In genomic region chr3:45939341-45939771, GRCh38 we compare ENCODE assay signal across 12 cellular contexts. TPM values are rescaled to one million over a fixed set of nuclear protein-coding genes. Genes with fewer than 3 reads are reported as not detected.
DNase-seq lines count a peak whose midpoint lies in the region; ATAC-seq and TF ChIP-seq lines count a peak whose summit lies in the region.
"Had no signal": no experiment of that assay in that cellular context is flagged by ENCODE, and none has a peak within 500 bp of the region (broad histone marks: within the 10 kb centered on the region; RNA-seq: fewer than 3 reads in every experiment).

No MANE protein-coding gene starts in this region.

- no peak overlapping the region for H3K4me2 ChIP-seq in Karpas-422 (ENCODE audit: low read depth, low read length, poor library complexity, severe bottlenecking)

- H3K4me3 Mint-ChIP-seq in T-helper 2 cell treated with Interferon-gamma antibody and Interleukin-4, amounts not matched to agents 5 μg/mL and 100 μg/mL, for 36 hours = no peak overlapping the region
- no peak overlapping the region for H3K4me3 Mint-ChIP-seq in immature natural killer cell
- H3K4me3 Mint-ChIP-seq: dendritic cell treated with granulocyte-macrophage colony-stimulating factor and Interleukin-4, amounts not matched to agents 40 ng/mL and 50 ng/mL, for 4 days had no signal

- no peaks in the 10 kb centered on the region for H3K9me3 ChIP-seq in gastroesophageal sphincter
- no peaks in the 10 kb centered on the region for H3K9me3 ChIP-seq in gastrocnemius medialis
- H3K9me3 ChIP-seq in Karpas-422 (ENCODE audit: low read length) = no peaks in the 10 kb centered on the region
- H3K9me3 ChIP-seq: thoracic aorta had no signal

- H2AFZ ChIP-seq in Karpas-422 (ENCODE audit: low read length) = no peak overlapping the region

- H3K36me3 ChIP-seq in gastroesophageal sphincter (peaks cover 0 to 64% of the 10 kb centered on the region in 2 donors), gastrocnemius medialis (peaks cover 0 to 31% of the 10 kb centered on the region in 2 donors), Karpas-422 (ENCODE audit: insufficient read depth, low read length) (peaks cover 17% of the 10 kb centered on the region; the same call in 1 of the 2 replicates)

- H3K9me3 Mint-ChIP-seq in T-helper 2 cell treated with Interferon-gamma antibody and Interleukin-4, amounts not matched to agents 5 μg/mL and 100 μg/mL, for 36 hours = no peaks in the 10 kb centered on the region
- H3K9me3 Mint-ChIP-seq in immature natural killer cell = no peaks in the 10 kb centered on the region
- H3K9me3 Mint-ChIP-seq: dendritic cell treated with granulocyte-macrophage colony-stimulating factor and Interleukin-4, amounts not matched to agents 40 ng/mL and 50 ng/mL, for 4 days had no signal

- H3K9ac ChIP-seq in Karpas-422 (ENCODE audit: low read length) = no peak overlapping the region

- H3K9me2 ChIP-seq in Karpas-422 (replicated peaks; ENCODE audit: insufficient read depth, low read length) = no peaks in the 10 kb centered on the region

- TF ChIP-seq EP300 in gastroesophageal sphincter (IDR thresholded peaks at IDR 0.05) = no peak

- ATAC-seq in gastroesophageal sphincter = peak; percentile 27
- ATAC-seq in gastrocnemius medialis = peak; percentile 19 to 21

- WGBS in gastroesophageal sphincter (ENCODE audit: low coverage in 1 of 2), 2 donors = 34 to 40% methylated on average over 2 to 5 of the region's 5 CpGs

- H3K27ac ChIP-seq in gastroesophageal sphincter = no peak overlapping the region
- peak overlapping the region; percentile 49 to 80 (median 72) for H3K27ac ChIP-seq in gastrocnemius medialis
- no peak overlapping the region for H3K27ac ChIP-seq in Karpas-422 (ENCODE audit: low read length)
- H3K27ac ChIP-seq: 22Rv1, thoracic aorta had no signal

- H3K4me1 ChIP-seq in gastroesophageal sphincter (peaks cover 0 to 17% (median 0%) of the 10 kb centered on the region in 3 donors), gastrocnemius medialis (peaks cover 15 to 33% of the 10 kb centered on the region in 2 donors), Karpas-422 (ENCODE audit: low read length) (no peaks in the 10 kb centered on the region)

- TF ChIP-seq POLR2A in gastroesophageal sphincter (IDR thresholded peaks at IDR 0.05) = no peak
- TF ChIP-seq POLR2A in gastrocnemius medialis (IDR thresholded peaks at IDR 0.05) = no peak

- peaks cover 31% of the 10 kb centered on the region for H3K4me1 Mint-ChIP-seq in T-helper 2 cell treated with Interferon-gamma antibody and Interleukin-4, amounts not matched to agents 5 μg/mL and 100 μg/mL, for 36 hours (ENCODE audit: low read depth)
- H3K4me1 Mint-ChIP-seq in immature natural killer cell = peaks cover 25 to 47% of the 10 kb centered on the region in 2 donors

- no peaks in the 10 kb centered on the region for H3K27me3 ChIP-seq in gastroesophageal sphincter
- no peaks in the 10 kb centered on the region for H3K27me3 ChIP-seq in gastrocnemius medialis
- H3K27me3 ChIP-seq in Karpas-422 (ENCODE audit: low read length) = no peaks in the 10 kb centered on the region

- intact Hi-C loops in gastrocnemius medialis (cut with DNase I; ENCODE audit: low total_unique reads) = no loop called here

- no peak for TF ChIP-seq CTCF in gastroesophageal sphincter (IDR thresholded peaks at IDR 0.05)
- no peak for TF ChIP-seq CTCF in gastrocnemius medialis (IDR thresholded peaks at IDR 0.05 in 4 of 5, conservative IDR thresholded peaks at IDR 0.05 in 1 of 5)

- peak; percentile 52 for DNase-seq in DMS 273 (lab: John Stamatoyannopoulos, UW; ENCODE audit: unreplicated experiment)
- no peak for DNase-seq in DMS 273 treated with DMSO at 0.1 percent for 48 hours (lab: John Stamatoyannopoulos, UW)
- peak; percentile 32 for DNase-seq in RPMI7951 (ENCODE audit: low read depth)
- no peak for DNase-seq in gastrocnemius medialis
- DNase-seq in T-helper 2 cell treated with Interferon-gamma antibody and Interleukin-4, amounts not matched to agents 5 μg/mL and 100 μg/mL, for 36 hours (ENCODE audit: low spot score) = no peak
- DNase-seq in Karpas-422 = no peak
- DNase-seq in immature natural killer cell = no peak

- in situ Hi-C loops in gastrocnemius medialis (cut with MboI; ENCODE audit: low sequenced_read_pairs in 4 of 4) = loop anchor here in 1 of 4 donors (25.0 kb wide), 1 partner anchor 423 kb away; the partner anchor contains the start of genes CCR2 and CCR5

- no peaks in the 10 kb centered on the region for H4K20me1 ChIP-seq in Karpas-422 (ENCODE audit: insufficient read depth, low read depth, low read length)

- no peaks in the 10 kb centered on the region for H3K27me3 Mint-ChIP-seq in T-helper 2 cell treated with Interferon-gamma antibody and Interleukin-4, amounts not matched to agents 5 μg/mL and 100 μg/mL, for 36 hours (ENCODE audit: low read depth)
- H3K27me3 Mint-ChIP-seq in immature natural killer cell (ENCODE audit: low read depth in 3 of 3) = no peaks in the 10 kb centered on the region
- H3K27me3 Mint-ChIP-seq: dendritic cell treated with granulocyte-macrophage colony-stimulating factor and Interleukin-4, amounts not matched to agents 40 ng/mL and 50 ng/mL, for 4 days had no signal

- peaks cover 43% of the 10 kb centered on the region for H3K36me3 Mint-ChIP-seq in T-helper 2 cell treated with Interferon-gamma antibody and Interleukin-4, amounts not matched to agents 5 μg/mL and 100 μg/mL, for 36 hours (ENCODE audit: low read depth)
- peaks cover 15 to 52% (median 29%) of the 10 kb centered on the region in 3 donors for H3K36me3 Mint-ChIP-seq in immature natural killer cell

- H3K79me2 ChIP-seq in Karpas-422 (ENCODE audit: low read length) = no peaks in the 10 kb centered on the region

- no peak overlapping the region for H3K27ac Mint-ChIP-seq in T-helper 2 cell treated with Interferon-gamma antibody and Interleukin-4, amounts not matched to agents 5 μg/mL and 100 μg/mL, for 36 hours
- H3K27ac Mint-ChIP-seq in immature natural killer cell = peak overlapping the region in 3 of 6 donors; percentile 39 to 60 (median 60)
- H3K27ac Mint-ChIP-seq: dendritic cell treated with granulocyte-macrophage colony-stimulating factor and Interleukin-4, amounts not matched to agents 40 ng/mL and 50 ng/mL, for 4 days had no signal

- H3K4me3 ChIP-seq in gastroesophageal sphincter (no peak overlapping the region), gastrocnemius medialis (no peak overlapping the region), Karpas-422 (ENCODE audit: low read length) (no peak overlapping the region)
- H3K4me3 ChIP-seq: thoracic aorta had no signal

RNA-seq across cellular contexts. Expression of gene CXCR6, which starts 3.9 kb away (rescaled TPM):
- total RNA-seq in RPMI7951 (2014; rRNA removed; shearing (Covaris generic)) = not detected in 2 replicates
- total RNA-seq in gastroesophageal sphincter (1 to 10 TPM in 1 of 4 donors, under 1 TPM in 2, not detected in 1; 0.54 to 3.5 (median 0.87) TPM), gastrocnemius medialis (under 1 TPM in 2 of 4 donors, not detected in 2; 0.29 to 0.51 TPM)
- total RNA-seq in Karpas-422 (2014; rRNA removed; shearing (Covaris generic); ENCODE audit: low replicate concordance) = not detected in 2 replicates
- 10 to 100 TPM in 1 of 3 donors, 1 to 10 TPM in 2; 2.7 to 14.7 (median 8.5) TPM for polyA plus RNA-seq in immature natural killer cell
- total RNA-seq: HT-29 had no signal

RNA-seq across cellular contexts. Expression of gene CCR9, which starts 53.0 kb away (rescaled TPM):
- total RNA-seq in RPMI7951 (2014; rRNA removed; shearing (Covaris generic)) = not detected in 2 replicates
- not detected for total RNA-seq in gastroesophageal sphincter
- total RNA-seq in gastrocnemius medialis = under 1 TPM in 2 of 4 donors, not detected in 2; 0.09 to 0.13 TPM
- total RNA-seq in Karpas-422 (2014; rRNA removed; shearing (Covaris generic); ENCODE audit: low replicate concordance) = not detected in 2 replicates
- polyA plus RNA-seq in immature natural killer cell = not detected
- total RNA-seq: HT-29, thoracic aorta had no signal

RNA-seq across cellular contexts. Expression of gene FYCO1, which starts 56.3 kb away (rescaled TPM):
- total RNA-seq in RPMI7951 (2014; rRNA removed; shearing (Covaris generic)) = 6.4 and 6.6 TPM in 2 replicates
- total RNA-seq in gastroesophageal sphincter = 100 to 1,000 TPM in 2 of 4 donors, 10 to 100 TPM in 2; 66.8 to 144 (median 97.3) TPM
- 10 to 100 TPM; 47.4 to 99.8 (median 84.2) TPM for total RNA-seq in gastrocnemius medialis
- total RNA-seq in Karpas-422 (2014; rRNA removed; shearing (Covaris generic); ENCODE audit: low replicate concordance) = 7.3 and 7.4 TPM in 2 replicates
- polyA plus RNA-seq in immature natural killer cell = 1 to 10 TPM in 2 of 3 donors, under 1 TPM in 1; 0.22 to 6.1 (median 2.1) TPM

Comparison
In these comparisons a context has a peak if more than half of its experiments do, and no peak if none do; other contexts are left out.
1. DNase-seq: peak in DMS 273 (single experiment) and RPMI7951 (single experiment); none in DMS 273 treated with DMSO at 0.1 percent for 48 hours (single experiment), gastrocnemius medialis (0 of 2), T-helper 2 cell treated with Interferon-gamma antibody and Interleukin-4, amounts not matched to agents 5 μg/mL and 100 μg/mL, for 36 hours (single experiment), Karpas-422 (single experiment) and immature natural killer cell (0 of 3).
2. H3K27ac ChIP-seq: peak in gastrocnemius medialis (4 of 4); none in gastroesophageal sphincter (0 of 4) and Karpas-422 (single experiment).